ENCODE assay signal across 17 cellular contexts in the genomic region with DNA sequence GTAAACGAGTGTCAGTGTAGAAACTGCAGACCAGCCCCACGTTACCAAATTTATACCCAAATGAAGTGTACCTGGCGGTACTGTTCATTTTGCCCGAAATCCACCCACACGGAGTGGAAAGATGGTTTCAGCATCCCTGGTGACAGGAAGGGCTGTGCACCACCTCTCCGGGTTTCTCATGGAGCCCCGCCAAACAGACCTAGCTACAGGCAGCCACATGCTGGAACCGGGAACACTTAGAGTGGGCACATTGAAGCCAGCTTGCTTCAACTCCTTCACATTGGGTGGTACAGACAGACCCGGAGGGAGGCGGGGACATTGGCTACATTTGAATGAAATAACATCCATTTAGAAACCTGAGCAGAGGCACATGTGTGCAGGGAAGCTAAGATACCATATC.
DNase-seq lines count a peak whose midpoint lies in the region; ATAC-seq and TF ChIP-seq lines count a peak whose summit lies in the region.
"Had no signal": no experiment of that assay in that cellular context is flagged by ENCODE, and none has a peak within 500 bp of the region (broad histone marks: within the 10 kb centered on the region; RNA-seq: fewer than 3 reads in every experiment).

No MANE protein-coding gene starts in this region.

- TF ChIP-seq EP300 in SK-N-SH (IDR thresholded peaks at IDR 0.05; ENCODE audit: borderline replicate concordance in 1 of 2, low read depth in 1 of 2, low read length in 1 of 2): no peak; a peak in 1 of 4 replicates

- H4K20me1 ChIP-seq in SK-N-SH (ENCODE audit: insufficient read depth) (peaks cover 76% of the 10 kb centered on the region), SU-DHL-6 (ENCODE audit: low read depth, low read length) (no peaks in the 10 kb centered on the region; the same call in 1 of the 2 replicates)

- H3K79me2 ChIP-seq in SK-N-SH (ENCODE audit: insufficient read depth) (peaks cover 92% of the 10 kb centered on the region), SU-DHL-6 (ENCODE audit: insufficient read depth, low read length) (peaks cover 82% of the 10 kb centered on the region)

- H3K9me3 Mint-ChIP-seq in CD14-positive monocyte (peaks cover 0 to 2% (median 0%) of the 10 kb centered on the region in 7 donors), immature natural killer cell (no peaks in the 10 kb centered on the region)

- DNase-seq in SK-N-SH (peak; percentile 54), CD14-positive monocyte (ENCODE audit: low spot score) (no peak), immature natural killer cell (no peak), RPMI8226 (no peak), GDM1 (lab: John Stamatoyannopoulos, UW) (no peak)
- DNase-seq: DND-41, hypothalamus, MV-4-11, NCI-H2081 treated with DMSO at 0.1 percent for 48 hours, upper lobe of left lung, WERI-Rb-1 had no signal

- H3K27ac Mint-ChIP-seq in CD14-positive monocyte (peak overlapping the region in 4 of 7 donors; percentile 40 to 76 (median 73)), immature natural killer cell (peak overlapping the region; percentile 41 to 90 (median 78))

- TF ChIP-seq CTCF in SK-N-SH (IDR thresholded peaks at IDR 0.05): no peak
- no peak for TF ChIP-seq CTCF in CD14-positive monocyte (IDR thresholded peaks at IDR 0.05)
- no peak for TF ChIP-seq CTCF in SU-DHL-6 (IDR thresholded peaks at IDR 0.05; ENCODE audit: insufficient read depth, low read length, poor library complexity, severe bottlenecking)

- H2AFZ ChIP-seq in SK-N-SH (ENCODE audit: low read depth) (no peak overlapping the region), SU-DHL-6 (ENCODE audit: low read depth, low read length, severe bottlenecking) (no peak overlapping the region)

- CTCF ChIA-PET in SK-N-SH (lab: Yijun Ruan, JAX): interaction anchor here (1.0 to 1.2 kb wide), 2 partner anchors 12 to 73 kb away, joined by 3 read pairs; no protein-coding TSS in a partner anchor

- H3K27me3 ChIP-seq in SK-N-SH (ENCODE audit: insufficient read depth) (no peaks in the 10 kb centered on the region), SU-DHL-6 (ENCODE audit: low read length) (no peaks in the 10 kb centered on the region)
- H3K27me3 ChIP-seq: upper lobe of left lung had no signal

- H3K27me3 Mint-ChIP-seq in CD14-positive monocyte (ENCODE audit: low read depth in 3 of 3) (no peaks in the 10 kb centered on the region), immature natural killer cell (ENCODE audit: low read depth in 3 of 3) (peaks cover 1 to 17% (median 3%) of the 10 kb centered on the region in 3 donors)

- no peak for TF ChIP-seq RAD21 in SK-N-SH (IDR thresholded peaks at IDR 0.05; ENCODE audit: low read length)

- H3K27ac ChIP-seq in SK-N-SH (ENCODE audit: low read depth in 2 of 2, low read length in 1 of 2) (peak overlapping the region in 1 of 2 experiments; percentile 89; a peak in 2 of 4 replicates), SU-DHL-6 (ENCODE audit: low read depth, low read length) (peak overlapping the region; percentile 92)
- H3K27ac ChIP-seq: 22Rv1, C4-2B, upper lobe of left lung, WERI-Rb-1 had no signal

- POLR2A ChIA-PET in SK-N-SH (lab: Yijun Ruan, JAX): no interaction called here

- H3K9me3 ChIP-seq in SK-N-SH (no peaks in the 10 kb centered on the region), SU-DHL-6 (ENCODE audit: insufficient read depth, low read length) (no peaks in the 10 kb centered on the region)
- H3K9me3 ChIP-seq: upper lobe of left lung had no signal

- H3K36me3 Mint-ChIP-seq in CD14-positive monocyte (peaks cover 31 to 38% of the 10 kb centered on the region in 2 donors), immature natural killer cell (peaks cover 0 to 12% (median 6%) of the 10 kb centered on the region in 3 donors)

- H3K36me3 ChIP-seq in SK-N-SH (replicated peaks in 1 of 2; ENCODE audit: control insufficient read depth in 1 of 2, insufficient read depth in 2 of 2, low read length in 1 of 2) (peaks cover 2 to 20% of the 10 kb centered on the region in 2 experiments), SU-DHL-6 (ENCODE audit: low read length) (no peaks in the 10 kb centered on the region)
- H3K36me3 ChIP-seq: WERI-Rb-1 had no signal

- H3K4me2 ChIP-seq in SK-N-SH: no peak overlapping the region
- peak overlapping the region; percentile 85 for H3K4me2 ChIP-seq in SU-DHL-6 (ENCODE audit: low read depth, low read length, poor library complexity, severe bottlenecking)

- intact Hi-C loops in CD14-positive monocyte (cut with micrococcal nuclease): loop anchor here in 1 of 2 donors (10.0 kb wide), 1 partner anchor 99 kb away; no protein-coding TSS in a partner anchor

- H3K9me2 ChIP-seq in SK-N-SH (no peaks in the 10 kb centered on the region), SU-DHL-6 (replicated peaks; ENCODE audit: insufficient read depth, low read length) (no peaks in the 10 kb centered on the region)

- no peak overlapping the region for H3K4me3 ChIP-seq in SK-N-SH (ENCODE audit: low read depth in 2 of 2, low read length in 1 of 2)
- H3K4me3 ChIP-seq in SU-DHL-6 (ENCODE audit: insufficient read depth, low read length, poor library complexity, severe bottlenecking): peak overlapping the region; percentile 37
- H3K4me3 ChIP-seq: upper lobe of left lung had no signal

- 84% methylated on average over 10 of the region's 10 CpGs for whole genome bisulfite sequencing in SK-N-SH (ENCODE audit: low lambda C conversion rate)

- H3K9ac ChIP-seq in SK-N-SH (no peak overlapping the region), SU-DHL-6 (ENCODE audit: low read length) (peak overlapping the region; percentile 43)

- H3K4me3 Mint-ChIP-seq in CD14-positive monocyte (no peak overlapping the region), immature natural killer cell (no peak overlapping the region)

- peaks cover 0 to 54% of the 10 kb centered on the region in 2 experiments; a peak in 2 of 4 replicates for H3K4me1 ChIP-seq in SK-N-SH (ENCODE audit: control insufficient read depth in 1 of 2, insufficient read depth in 2 of 2, low read depth in 1 of 2, low read length in 1 of 2)

- H3F3A ChIP-seq in SK-N-SH (replicated peaks; ENCODE audit: insufficient read depth) (no peaks in the 10 kb centered on the region), SU-DHL-6 (ENCODE audit: insufficient read depth) (peaks cover 56% of the 10 kb centered on the region)

- no peak; the same call in 2 of the 3 replicates for ATAC-seq in SK-N-SH treated with all-trans-retinoic acid at 6 μM for 48 hours
- no peak for ATAC-seq in GM21515 (IDR thresholded peaks at IDR 0.05; ENCODE audit: unreplicated experiment)
- ATAC-seq: Panc1 had no signal

- H3K4me1 Mint-ChIP-seq in CD14-positive monocyte (peaks cover 51% of the 10 kb centered on the region), immature natural killer cell (peaks cover 89 to 99% of the 10 kb centered on the region in 2 donors)

TF ChIP-seq in SK-N-SH, 30 proteins besides CTCF, POLR2A, EP300 and RAD21:
- no peak for TF ChIP-seq SIN3A (IDR thresholded peaks at IDR 0.05; ENCODE audit: borderline replicate concordance, low read depth, low read length)
- TF ChIP-seq NFIC (IDR thresholded peaks at IDR 0.05; ENCODE audit: borderline replicate concordance): no peak
- TF ChIP-seq MXI1 (IDR thresholded peaks at IDR 0.05; ENCODE audit: low read depth, low read length): peak; percentile 51; the same call in 1 of the 2 replicates
- no peak for TF ChIP-seq RXRA (IDR thresholded peaks at IDR 0.05; ENCODE audit: borderline replicate concordance, low read depth)
- no peak for TF ChIP-seq TAF1 (IDR thresholded peaks at IDR 0.05; ENCODE audit: borderline replicate concordance, low read depth, low read length)

TF ChIP-seq in SK-N-SH treated with all-trans-retinoic acid at 6 μM for 48 hours, 23 proteins besides CTCF, POLR2A, EP300 and RAD21 (continues in another document):
- TF ChIP-seq CREB5 (CRISPR knock-in tag; IDR thresholded peaks at IDR 0.05; ENCODE audit: low read depth): no peak
- no peak for TF ChIP-seq ISL1 (CRISPR knock-in tag; IDR thresholded peaks at IDR 0.05)
- TF ChIP-seq, protein P1, sequence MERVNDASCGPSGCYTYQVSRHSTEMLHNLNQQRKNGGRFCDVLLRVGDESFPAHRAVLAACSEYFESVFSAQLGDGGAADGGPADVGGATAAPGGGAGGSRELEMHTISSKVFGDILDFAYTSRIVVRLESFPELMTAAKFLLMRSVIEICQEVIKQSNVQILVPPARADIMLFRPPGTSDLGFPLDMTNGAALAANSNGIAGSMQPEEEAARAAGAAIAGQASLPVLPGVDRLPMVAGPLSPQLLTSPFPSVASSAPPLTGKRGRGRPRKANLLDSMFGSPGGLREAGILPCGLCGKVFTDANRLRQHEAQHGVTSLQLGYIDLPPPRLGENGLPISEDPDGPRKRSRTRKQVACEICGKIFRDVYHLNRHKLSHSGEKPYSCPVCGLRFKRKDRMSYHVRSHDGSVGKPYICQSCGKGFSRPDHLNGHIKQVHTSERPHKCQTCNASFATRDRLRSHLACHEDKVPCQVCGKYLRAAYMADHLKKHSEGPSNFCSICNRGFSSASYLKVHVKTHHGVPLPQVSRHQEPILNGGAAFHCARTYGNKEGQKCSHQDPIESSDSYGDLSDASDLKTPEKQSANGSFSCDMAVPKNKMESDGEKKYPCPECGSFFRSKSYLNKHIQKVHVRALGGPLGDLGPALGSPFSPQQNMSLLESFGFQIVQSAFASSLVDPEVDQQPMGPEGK (CRISPR knock-in tag; IDR thresholded peaks at IDR 0.05; ENCODE audit: borderline replicate concordance): no peak
- TF ChIP-seq ZFP3 (CRISPR knock-in tag; IDR thresholded peaks at IDR 0.05): no peak
- no peak for TF ChIP-seq POU6F1 (CRISPR knock-in tag; IDR thresholded peaks at IDR 0.05; ENCODE audit: borderline replicate concordance, low read depth)
